In the genomic region with DNA sequence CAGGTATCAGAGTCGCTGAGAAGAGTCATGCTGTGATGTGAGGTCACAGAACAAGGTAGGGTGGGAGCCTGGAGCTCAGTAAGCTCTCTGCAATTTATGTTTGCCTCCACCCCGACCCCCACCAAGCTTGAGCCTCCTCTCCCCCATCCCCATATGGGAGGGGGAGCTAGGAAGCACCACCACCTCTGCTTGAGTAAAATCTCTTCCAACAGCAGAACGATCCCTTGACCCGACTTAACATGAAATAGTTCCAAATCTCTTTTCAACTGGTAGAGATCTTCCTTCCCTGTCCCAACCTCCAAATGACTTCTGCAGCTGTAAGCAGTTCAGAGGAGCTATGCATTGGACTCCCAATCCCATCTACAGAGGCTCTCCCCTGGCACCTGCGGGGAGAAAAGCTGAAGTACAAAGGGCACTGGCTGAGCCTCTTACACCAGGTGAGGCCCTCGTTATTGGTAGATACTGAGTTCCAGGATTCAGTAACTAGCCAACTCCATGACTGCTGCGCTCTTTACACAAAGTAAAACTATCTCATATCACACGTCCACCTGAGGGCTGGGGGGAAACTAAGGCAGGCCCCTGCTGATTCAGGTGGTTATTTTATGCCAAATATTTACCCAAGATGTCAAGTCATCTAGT, we compare ENCODE assay signal across 8 cellular contexts. TPM values are rescaled to one million over a fixed set of nuclear protein-coding genes. Genes with fewer than 3 reads are reported as not detected.
DNase-seq lines count a peak whose midpoint lies in the region; ATAC-seq and TF ChIP-seq lines count a peak whose summit lies in the region.

No MANE protein-coding gene starts in this region.

- no peaks in the 10 kb centered on the region for H3K9me3 ChIP-seq in thymus (ENCODE audit: control insufficient read depth)

- peak overlapping the region; percentile 96 for H3K27ac Mint-ChIP-seq in activated naive CD8-positive, alpha-beta T cell treated with anti-CD3 and anti-CD28 coated beads, Interleukin-2, amount 50 U/mL, for 24 hours

- peaks cover 30% of the 10 kb centered on the region; the same call in 1 of the 2 replicates for H4K20me1 ChIP-seq in KMS-11 (ENCODE audit: insufficient read depth)

- H3K27ac ChIP-seq in KMS-11 (no peak overlapping the region), thymus (ENCODE audit: low read depth) (peak overlapping the region; percentile 40)

- intact Hi-C loops in left colon (cut with DNase I, micrococcal nuclease), result no loop called here

- H3K79me2 ChIP-seq in KMS-11 (ENCODE audit: insufficient read depth, low read depth), result peaks cover 24% of the 10 kb centered on the region

- peaks cover 24% of the 10 kb centered on the region for H3K27me3 ChIP-seq in KMS-11 (ENCODE audit: insufficient read depth, low read depth)
- H3K27me3 ChIP-seq in thymus (ENCODE audit: control insufficient read depth, insufficient read depth), result no peaks in the 10 kb centered on the region

- no peaks in the 10 kb centered on the region for H3K9me3 Mint-ChIP-seq in activated naive CD8-positive, alpha-beta T cell treated with anti-CD3 and anti-CD28 coated beads, Interleukin-2, amount 50 U/mL, for 24 hours

- peak overlapping the region; percentile 99; the same call in 1 of the 2 replicates for H3K4me2 ChIP-seq in KMS-11

- TF ChIP-seq CTCF in KMS-11 (conservative IDR thresholded peaks at IDR 0.05; ENCODE audit: low read depth, low read length) (no peak), GM20000 (IDR thresholded peaks at IDR 0.05; ENCODE audit: extremely low read depth, missing control alignments) (no peak)

- peak; percentile 73 for DNase-seq in DMS 273 (lab: John Stamatoyannopoulos, UW; ENCODE audit: unreplicated experiment)
- DNase-seq in activated naive CD8-positive, alpha-beta T cell treated with anti-CD3 and anti-CD28 coated beads, Interleukin-2, amount 50 U/mL, for 24 hours, result no peak
- DNase-seq in left colon, result no peak
- DNase-seq in activated CD4-positive, CD25-positive, alpha-beta regulatory T cell treated with anti-CD3 and anti-CD28 coated beads, Interleukin-2, amount 50 U/mL, for 72 hours, result no peak
- no peak for DNase-seq in GM20000 (ENCODE audit: low spot score)
- no peak for DNase-seq in NCI-H187 treated with DMSO at 0.1 percent for 48 hours (lab: John Stamatoyannopoulos, UW)

- peaks cover 38% of the 10 kb centered on the region for H3K36me3 Mint-ChIP-seq in activated naive CD8-positive, alpha-beta T cell treated with anti-CD3 and anti-CD28 coated beads, Interleukin-2, amount 50 U/mL, for 24 hours (ENCODE audit: low read depth)

- peak overlapping the region; percentile 98 for H3K4me3 Mint-ChIP-seq in activated naive CD8-positive, alpha-beta T cell treated with anti-CD3 and anti-CD28 coated beads, Interleukin-2, amount 50 U/mL, for 24 hours

- H3K4me3 ChIP-seq in KMS-11 (IDR thresholded peaks at IDR 0.05; ENCODE audit: insufficient read depth, low read depth, low read length), result no peak overlapping the region
- H3K4me3 ChIP-seq in thymus (ENCODE audit: low read length), result peak overlapping the region; percentile 99

- no peak overlapping the region for H2AFZ ChIP-seq in KMS-11 (ENCODE audit: low read depth)

- no peak for ATAC-seq in activated naive CD8-positive, alpha-beta T cell treated with anti-CD3 and anti-CD28 coated beads, Interleukin-2, amount 50 U/mL, for 24 hours
- peak; percentile 6 for ATAC-seq in left colon

- WGBS in thymus, result 61% methylated on average over 8 of the region's 8 CpGs

- no peaks in the 10 kb centered on the region for H3K27me3 Mint-ChIP-seq in activated naive CD8-positive, alpha-beta T cell treated with anti-CD3 and anti-CD28 coated beads, Interleukin-2, amount 50 U/mL, for 24 hours

- peaks cover 29% of the 10 kb centered on the region for H3K4me1 Mint-ChIP-seq in activated naive CD8-positive, alpha-beta T cell treated with anti-CD3 and anti-CD28 coated beads, Interleukin-2, amount 50 U/mL, for 24 hours

- H3K9ac ChIP-seq in KMS-11, result no peak overlapping the region

- peaks cover 20% of the 10 kb centered on the region; the same call in 1 of the 2 replicates for H3K36me3 ChIP-seq in KMS-11 (ENCODE audit: insufficient read depth)
- H3K36me3 ChIP-seq in thymus (ENCODE audit: control insufficient read depth, insufficient read depth), result peaks cover 37% of the 10 kb centered on the region

- H3K4me1 ChIP-seq in KMS-11 (ENCODE audit: low read depth, poor library complexity, severe bottlenecking) (peaks cover 20% of the 10 kb centered on the region), thymus (ENCODE audit: control insufficient read depth, insufficient read depth, low read length) (peaks cover 12% of the 10 kb centered on the region)

RNA-seq across cellular contexts. Expression of a gene that starts 3.4 kb away (rescaled TPM):
- total RNA-seq in left colon, result 1,000 to 10,000 TPM; 3,767 to 4,413 TPM
- 2,739 TPM for polyA plus RNA-seq in thymus

RNA-seq across cellular contexts. Expression of a gene that starts 19.0 kb away (rescaled TPM):
- 1 to 10 TPM; 2.3 to 4.9 TPM for total RNA-seq in left colon
- polyA plus RNA-seq in thymus, result 0.87 TPM

RNA-seq across cellular contexts. Expression of a gene that starts 43.0 kb away (rescaled TPM):
- 10 to 100 TPM; 25.4 to 28.8 TPM for total RNA-seq in left colon
- polyA plus RNA-seq in thymus, result 43.9 TPM
